Comparison of ENCODE assay signal across 27 cellular contexts in genomic region chr5:77545285-77545684, GRCh38.
"Had no signal": no experiment of that assay in that cellular context is flagged by ENCODE, and none has a peak within 500 bp of the region (broad histone marks: within the 10 kb centered on the region; RNA-seq: fewer than 3 reads in every experiment).

No MANE protein-coding gene starts in this region.

- H3K27ac ChIP-seq: stomach, suprapubic skin, testis, thoracic aorta, thyroid gland, tibial artery, tibial nerve, transverse colon, upper lobe of left lung, upper lobe of right lung, uterus, vagina had no signal

- H3K9me3 ChIP-seq: suprapubic skin, testis, thoracic aorta, thyroid gland, tibial artery, transverse colon, upper lobe of left lung, upper lobe of right lung, uterus, vagina had no signal

- H3K27me3 ChIP-seq: stomach, suprapubic skin, testis, thyroid gland, tibial artery, tibial nerve, transverse colon, upper lobe of left lung, upper lobe of right lung, uterus, vagina had no signal

- FAIRE-seq: urothelium cell line had no signal

- DNase-seq: stimulated activated CD4-positive, alpha-beta T cell treated with anti-CD3 and anti-CD28 coated beads, Interleukin-2, amount 100 ng/mL, for 48 hours; stimulated activated CD4-positive, alpha-beta T cell treated with anti-CD3 and anti-CD28 coated beads, Interleukin-4, amount 100 ng/mL, for 1 hour; stimulated activated CD4-positive, alpha-beta T cell treated with anti-CD3 and anti-CD28 coated beads, Interleukin-4, amount 100 ng/mL, for 24 hours; stimulated activated CD4-positive, alpha-beta T cell treated with anti-CD3 and anti-CD28 coated beads, Interleukin-4, amount 100 ng/mL, for 4 hours; stimulated activated CD8-positive, alpha-beta memory T cell treated with anti-CD3 and anti-CD28 coated beads, Interleukin-4, amount 100 ng/mL, for 48 hours; stimulated activated naive B cell treated with anti-CD40 and anti-IgM and Interleukin-4, amounts not matched to agents 10 μg/mL and 1 μg/mL and 100 μg/mL, for 72 hours; stimulated activated naive CD4-positive, alpha-beta T cell; stimulated activated naive CD4-positive, alpha-beta T cell treated with Interleukin-2 at 50 U/mL for 16 hours; stimulated activated naive CD8-positive, alpha-beta T cell treated with anti-CD3 and anti-CD28 coated beads, Interleukin-15, amount 100 ng/mL, for 72 hours; stimulated activated naive CD8-positive, alpha-beta T cell treated with anti-CD3 and anti-CD28 coated beads, Interleukin-15, Interleukin-2, amounts not matched to agents 100 U/mL and 50 U/mL, for 24 hours; stomach; substantia nigra; testis; thyroid gland; tibial artery; transverse colon; trophoblast cell; upper lobe of right lung; uterus had no signal

- H3K36me3 ChIP-seq: stomach, suprapubic skin, thoracic aorta, thyroid gland, tibial artery, tibial nerve, transverse colon, upper lobe of left lung, upper lobe of right lung, uterus, vagina had no signal

- ATAC-seq: stimulated activated effector memory CD8-positive, alpha-beta T cell treated with anti-CD3 and anti-CD28 coated beads, Interleukin-12 subunit alpha, Interleukin-12 subunit beta, amount 100 ng/mL, for 72 hours; stimulated activated memory B cell treated with anti-CD40 and anti-IgM and Interleukin-4, amounts not matched to agents 10 μg/mL and 1 μg/mL and 100 μg/mL, for 72 hours; stimulated activated naive B cell treated with anti-CD40 and anti-IgM and Interleukin-4, amounts not matched to agents 10 μg/mL and 1 μg/mL and 100 μg/mL, for 72 hours; stimulated activated naive CD8-positive, alpha-beta T cell treated with anti-CD3 and anti-CD28 coated beads, Interleukin-15, amount 100 ng/mL, for 72 hours; stimulated activated naive CD8-positive, alpha-beta T cell treated with anti-CD3 and anti-CD28 coated beads, Interleukin-15, Interleukin-2, amounts not matched to agents 100 U/mL and 50 U/mL, for 24 hours; upper lobe of right lung had no signal

- H3K4me3 ChIP-seq: stomach, suprapubic skin, testis, thoracic aorta, thyroid gland, tibial artery, tibial nerve, transverse colon, upper lobe of left lung, upper lobe of right lung, uterus, vagina had no signal

- H3K4me1 ChIP-seq: stomach, suprapubic skin, testis, thyroid gland, tibial artery, tibial nerve, transverse colon, upper lobe of left lung, upper lobe of right lung, uterus, vagina had no signal
